ENCODE assay signal across 20 cellular contexts in genomic region chr6:32070814-32071466, GRCh38. TPM values are rescaled to one million over a fixed set of nuclear protein-coding genes. Genes with fewer than 3 reads are reported as not detected.
DNase-seq lines count a peak whose midpoint lies in the region; ATAC-seq and TF ChIP-seq lines count a peak whose summit lies in the region.
"Had no signal": no experiment of that assay in that cellular context is flagged by ENCODE, and none has a peak within 500 bp of the region (broad histone marks: within the 10 kb centered on the region; RNA-seq: fewer than 3 reads in every experiment).

No MANE protein-coding gene starts in this region.

- peak overlapping the region; percentile 53 for H2AFZ ChIP-seq in neuronal stem cell (ENCODE audit: low read length)
- H2AFZ ChIP-seq: GM23248 had no signal

- H2AK5ac ChIP-seq in neuronal stem cell (ENCODE audit: low read depth, low read length), result peak overlapping the region; percentile 5

- POLR2A ChIA-PET in WTC11 (lab: Charles Lee), result no interaction called here

- no peak overlapping the region for H4K91ac ChIP-seq in neuronal stem cell (ENCODE audit: low read depth, low read length, poor library complexity)

- H3K4me1 ChIP-seq in neuronal stem cell (ENCODE audit: control insufficient read depth in 2 of 2, insufficient read depth in 1 of 2, low read depth in 1 of 2, low read length in 2 of 2) (peaks cover 0 to 13% of the 10 kb centered on the region in 2 donors), tibial artery (no peaks in the 10 kb centered on the region)
- H3K4me1 ChIP-seq: right lobe of liver had no signal

- H2BK5ac ChIP-seq in neuronal stem cell (ENCODE audit: low read length), result no peak overlapping the region

- H3K27me3 Mint-ChIP-seq in WTC11 (ENCODE audit: low read depth), result no peaks in the 10 kb centered on the region

- H3K27ac ChIP-seq in neuronal stem cell (replicated peaks; ENCODE audit: low read length) (no peak overlapping the region), tibial artery (peak overlapping the region; percentile 28 to 52)
- H3K27ac ChIP-seq: cardiac muscle cell, GM23248, right lobe of liver, SK-N-MC had no signal

- no peak; the same call in 1 of the 2 replicates for ATAC-seq in WTC11
- ATAC-seq in Right ventricle myocardium superior (ENCODE audit: poor library complexity), result peak; percentile 85
- ATAC-seq in HG03457 (IDR thresholded peaks at IDR 0.05; ENCODE audit: unreplicated experiment), result no peak
- ATAC-seq in GM18498 (IDR thresholded peaks at IDR 0.05; ENCODE audit: unreplicated experiment), result no peak
- ATAC-seq in HG02763 (IDR thresholded peaks at IDR 0.05; ENCODE audit: unreplicated experiment), result no peak
- ATAC-seq in HG03039 (IDR thresholded peaks at IDR 0.05; ENCODE audit: unreplicated experiment), result no peak
- ATAC-seq: PC-3, right lobe of liver had no signal

- H2BK15ac ChIP-seq in neuronal stem cell (ENCODE audit: low read length), result no peak overlapping the region

- peak overlapping the region; percentile 76 for H4K8ac ChIP-seq in neuronal stem cell (ENCODE audit: low read depth, low read length)

- peak overlapping the region; percentile 14; the same call in 1 of the 2 replicates for H3K27ac Mint-ChIP-seq in WTC11

- peaks cover 2% of the 10 kb centered on the region for H3K79me1 ChIP-seq in neuronal stem cell (ENCODE audit: low read depth, low read length)

- TF ChIP-seq CTCF in WTC11 (IDR thresholded peaks at IDR 0.05) (no peak), tibial artery (IDR thresholded peaks at IDR 0.05) (no peak)

- no CpG with 5 or more reads among the region's 15 CpGs for WGBS in neuronal stem cell (ENCODE audit: extremely low coverage in 2 of 2, insufficient read length in 2 of 2, insufficient replicate concordance in 1 of 2), 2 donors

- peaks cover 13% of the 10 kb centered on the region for H3K4me1 Mint-ChIP-seq in WTC11

- no peak overlapping the region for H2BK12ac ChIP-seq in neuronal stem cell (ENCODE audit: low read length)

- H3K4me3 Mint-ChIP-seq in WTC11, result no peak overlapping the region

- H3K9me3 ChIP-seq in neuronal stem cell (replicated peaks in 1 of 2; ENCODE audit: control insufficient read depth in 2 of 2, insufficient read depth in 1 of 2, low read depth in 1 of 2, low read length in 2 of 2) (no peaks in the 10 kb centered on the region), tibial artery (no peaks in the 10 kb centered on the region)
- H3K9me3 ChIP-seq: right lobe of liver had no signal

- no peak overlapping the region for H3K4ac ChIP-seq in neuronal stem cell (ENCODE audit: low read length)

- DNase-seq in WTC11 (ENCODE audit: low spot score) (no peak), Right ventricle myocardium superior (peak; percentile 87), neuronal stem cell (ENCODE audit: low spot score) (no peak), tibial artery (peak; percentile 78 to 85)
- DNase-seq: activated CD4-positive, CD25-positive, alpha-beta regulatory T cell treated with anti-CD3 and anti-CD28 coated beads, Interleukin-2, amount 50 U/mL, for 72 hours; effector CD8-positive, alpha-beta T cell; hypothalamus; kidney; NCI-H748 treated with DMSO at 0.1 percent for 48 hours; PC-3; right lobe of liver; stimulated activated naive CD4-positive, alpha-beta T cell treated with Interleukin-2 at 50 U/mL for 16 hours had no signal

- H3K18ac ChIP-seq in neuronal stem cell (ENCODE audit: low read length), result peak overlapping the region; percentile 48

- H3K27me3 ChIP-seq in neuronal stem cell (ENCODE audit: control insufficient read depth in 3 of 3, insufficient read depth in 3 of 3, low read depth in 1 of 3, low read length in 3 of 3), result peaks cover 0 to 25% (median 0%) of the 10 kb centered on the region in 3 experiments
- no peaks in the 10 kb centered on the region for H3K27me3 ChIP-seq in tibial artery
- H3K27me3 ChIP-seq: cardiac muscle cell, right lobe of liver had no signal

- no peak overlapping the region for H3K23ac ChIP-seq in neuronal stem cell (ENCODE audit: low read depth, low read length, poor library complexity)

- H3K9ac ChIP-seq in neuronal stem cell (ENCODE audit: low read depth, low read length, poor library complexity), result no peak overlapping the region
- H3K9ac ChIP-seq: GM23248 had no signal

- CTCF ChIA-PET in WTC11 (lab: Charles Lee), result interaction anchor here (1.5 to 3.1 kb wide), 4 partner anchors 17 to 124 kb away, joined by 4 to 14 read pairs (median 6); no protein-coding TSS in a partner anchor

- H3K14ac ChIP-seq in neuronal stem cell (ENCODE audit: low read length), result no peak overlapping the region

- H3K4me3 ChIP-seq in neuronal stem cell (ENCODE audit: low read length in 2 of 2) (no peak overlapping the region), tibial artery (no peak overlapping the region)
- H3K4me3 ChIP-seq: cardiac muscle cell, GM23248, right lobe of liver, SK-N-MC had no signal

- intact Hi-C loops in Right ventricle myocardium superior (cut with DNase I) (no loop called here), tibial artery (cut with DNase I; ENCODE audit: low total_unique reads) (no loop called here)

- H3K36me3 ChIP-seq in neuronal stem cell (replicated peaks in 1 of 2; ENCODE audit: control insufficient read depth in 2 of 2, insufficient read depth in 2 of 2, low read length in 2 of 2) (peaks cover 0 to 2% of the 10 kb centered on the region in 2 donors), tibial artery (peaks cover 24 to 80% (median 67%) of the 10 kb centered on the region in 3 donors)
- H3K36me3 ChIP-seq: cardiac muscle cell, right lobe of liver had no signal

- H3K36me3 Mint-ChIP-seq in WTC11, result no peaks in the 10 kb centered on the region

- no peaks in the 10 kb centered on the region for H3K9me3 Mint-ChIP-seq in WTC11

- no peak overlapping the region for H3K4me2 ChIP-seq in neuronal stem cell (ENCODE audit: insufficient read depth, low read length, poor library complexity, severe bottlenecking)

- no peak overlapping the region for H2BK120ac ChIP-seq in neuronal stem cell (ENCODE audit: low read depth, low read length)

TF ChIP-seq in WTC11, 78 proteins besides CTCF, POLR2A, EP300 and RAD21 (continues in another document):
- TF ChIP-seq TP53 (CRISPR knock-in tag; IDR thresholded peaks at IDR 0.05) (no peak), ZNF423 (CRISPR knock-in tag; IDR thresholded peaks at IDR 0.05) (no peak), OVOL2 (CRISPR knock-in tag; IDR thresholded peaks at IDR 0.05; ENCODE audit: borderline replicate concordance) (no peak), JUN (CRISPR knock-in tag; IDR thresholded peaks at IDR 0.05) (no peak), ZNF396 (CRISPR knock-in tag; IDR thresholded peaks at IDR 0.05; ENCODE audit: borderline replicate concordance) (no peak), IRF2 (CRISPR knock-in tag; IDR thresholded peaks at IDR 0.05; ENCODE audit: borderline replicate concordance, low read depth) (no peak), ZBTB21 (CRISPR knock-in tag; IDR thresholded peaks at IDR 0.05; ENCODE audit: borderline replicate concordance) (no peak)
- TF ChIP-seq, protein P1, sequence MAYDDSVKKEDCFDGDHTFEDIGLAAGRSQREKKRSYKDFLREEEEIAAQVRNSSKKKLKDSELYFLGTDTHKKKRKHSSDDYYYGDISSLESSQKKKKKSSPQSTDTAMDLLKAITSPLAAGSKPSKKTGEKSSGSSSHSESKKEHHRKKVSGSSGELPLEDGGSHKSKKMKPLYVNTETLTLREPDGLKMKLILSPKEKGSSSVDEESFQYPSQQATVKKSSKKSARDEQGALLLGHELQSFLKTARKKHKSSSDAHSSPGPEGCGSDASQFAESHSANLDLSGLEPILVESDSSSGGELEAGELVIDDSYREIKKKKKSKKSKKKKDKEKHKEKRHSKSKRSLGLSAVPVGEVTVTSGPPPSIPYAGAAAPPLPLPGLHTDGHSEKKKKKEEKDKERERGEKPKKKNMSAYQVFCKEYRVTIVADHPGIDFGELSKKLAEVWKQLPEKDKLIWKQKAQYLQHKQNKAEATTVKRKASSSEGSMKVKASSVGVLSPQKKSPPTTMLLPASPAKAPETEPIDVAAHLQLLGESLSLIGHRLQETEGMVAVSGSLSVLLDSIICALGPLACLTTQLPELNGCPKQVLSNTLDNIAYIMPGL (CRISPR knock-in tag; IDR thresholded peaks at IDR 0.05), result no peak
- TF ChIP-seq, protein P2, sequence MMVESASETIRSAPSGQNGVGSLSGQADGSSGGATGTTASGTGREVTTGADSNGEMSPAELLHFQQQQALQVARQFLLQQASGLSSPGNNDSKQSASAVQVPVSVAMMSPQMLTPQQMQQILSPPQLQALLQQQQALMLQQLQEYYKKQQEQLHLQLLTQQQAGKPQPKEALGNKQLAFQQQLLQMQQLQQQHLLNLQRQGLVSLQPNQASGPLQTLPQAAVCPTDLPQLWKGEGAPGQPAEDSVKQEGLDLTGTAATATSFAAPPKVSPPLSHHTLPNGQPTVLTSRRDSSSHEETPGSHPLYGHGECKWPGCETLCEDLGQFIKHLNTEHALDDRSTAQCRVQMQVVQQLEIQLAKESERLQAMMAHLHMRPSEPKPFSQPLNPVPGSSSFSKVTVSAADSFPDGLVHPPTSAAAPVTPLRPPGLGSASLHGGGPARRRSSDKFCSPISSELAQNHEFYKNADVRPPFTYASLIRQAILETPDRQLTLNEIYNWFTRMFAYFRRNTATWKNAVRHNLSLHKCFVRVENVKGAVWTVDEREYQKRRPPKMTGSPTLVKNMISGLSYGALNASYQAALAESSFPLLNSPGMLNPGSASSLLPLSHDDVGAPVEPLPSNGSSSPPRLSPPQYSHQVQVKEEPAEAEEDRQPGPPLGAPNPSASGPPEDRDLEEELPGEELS (CRISPR knock-in tag; IDR thresholded peaks at IDR 0.05), result no peak

RNA-seq across cellular contexts. Expression of gene CYP21A2, which starts 32.7 kb away (rescaled TPM):
- total RNA-seq in WTC11 (2021) (1.2 to 1.5 TPM (median 1.4 TPM) in 3 replicates), Right ventricle myocardium superior (not detected)
- 0.25 TPM for polyA plus RNA-seq in neuronal stem cell (2013, experiment 1 of 2)
- polyA plus RNA-seq in neuronal stem cell (2013, experiment 2 of 2), result 0.30 TPM
- total RNA-seq: Daoy, GM23248, PC-3 had no signal
- polyA plus RNA-seq: GM23248 had no signal

RNA-seq across cellular contexts. Expression of gene TNXB, which starts 38.2 kb away (rescaled TPM):
- total RNA-seq in WTC11 (2021) (6.4 to 10.9 TPM (median 9.0 TPM) in 3 replicates), Right ventricle myocardium superior (65.8 TPM)
- 4.0 TPM for polyA plus RNA-seq in neuronal stem cell (2013, experiment 1 of 2)
- polyA plus RNA-seq in neuronal stem cell (2013, experiment 2 of 2), result 3.8 TPM

RNA-seq across cellular contexts. Expression of gene C4B, which starts 56.3 kb away (rescaled TPM):
- total RNA-seq in WTC11 (2021) (3.7 to 5.1 TPM (median 5.0 TPM) in 3 replicates), Right ventricle myocardium superior (58.3 TPM)
- 1.8 TPM for polyA plus RNA-seq in neuronal stem cell (2013, experiment 1 of 2)
- polyA plus RNA-seq in neuronal stem cell (2013, experiment 2 of 2), result 1.5 TPM

RNA-seq across cellular contexts. Expression of gene ATF6B, which starts 57.1 kb away (rescaled TPM):
- total RNA-seq in WTC11 (2021) (46.1 to 49.1 TPM (median 47.5 TPM) in 3 replicates), Right ventricle myocardium superior (21.5 TPM)
- 43.3 TPM for polyA plus RNA-seq in neuronal stem cell (2013, experiment 1 of 2)
- polyA plus RNA-seq in neuronal stem cell (2013, experiment 2 of 2), result 41.6 TPM

RNA-seq across cellular contexts. Expression of gene FKBPL, which starts 59.1 kb away (rescaled TPM):
- total RNA-seq in WTC11 (2021) (8.2 to 9.0 TPM (median 8.4 TPM) in 3 replicates), Right ventricle myocardium superior (2.5 TPM)
- 6.4 TPM for polyA plus RNA-seq in neuronal stem cell (2013, experiment 1 of 2)
- 5.8 TPM for polyA plus RNA-seq in neuronal stem cell (2013, experiment 2 of 2)

Comparison
In these comparisons a context has a peak if more than half of its experiments do, and no peak if none do; other contexts are left out.
1. DNase-seq: peak in Right ventricle myocardium superior (single experiment) and tibial artery (2 of 2); none in WTC11 (single experiment) and neuronal stem cell (single experiment).